Comparison of ENCODE assay signal across 29 cellular contexts in the genomic region with DNA sequence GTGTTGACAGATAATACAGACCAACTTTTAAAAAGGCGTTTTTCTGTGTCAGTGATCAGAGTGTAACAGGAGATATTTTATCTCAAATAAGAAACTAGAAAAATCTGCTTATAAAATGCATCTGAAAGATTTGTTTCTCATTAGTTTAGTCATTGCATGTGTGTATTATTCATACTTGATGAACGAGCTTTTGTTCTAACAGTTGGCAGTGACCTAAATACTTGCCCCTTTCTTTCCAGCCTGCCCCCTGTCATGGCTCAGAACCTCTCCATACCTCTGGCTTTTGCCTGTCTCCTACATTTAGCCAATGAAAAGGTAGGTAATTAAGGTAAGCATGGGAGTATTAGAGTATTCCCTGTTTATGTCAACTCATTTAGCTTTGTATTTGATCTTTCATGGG. TPM values are rescaled to one million over a fixed set of nuclear protein-coding genes. Genes with fewer than 3 reads are reported as not detected.
"Had no signal": no experiment of that assay in that cellular context is flagged by ENCODE, and none has a peak within 500 bp of the region (broad histone marks: within the 10 kb centered on the region; RNA-seq: fewer than 3 reads in every experiment).

No MANE protein-coding gene starts in this region.

- ATAC-seq: Panc1, SK-N-SH treated with all-trans-retinoic acid at 6 μM for 48 hours, T-cell, T-helper 17 cell had no signal

- H3K27ac ChIP-seq: VCaP had no signal

- DNase-seq: activated B cell treated with CpG ODN at 0.5 μM for 24 hours; activated CD4-positive, alpha-beta memory T cell treated with anti-CD3 and anti-CD28 coated beads, Interleukin-2, amount 10 ng/mL, durations not matched to agents 7 days and 5 days; activated CD4-positive, alpha-beta T cell treated with anti-CD3 and anti-CD28 coated beads for 4 hours; activated CD4-positive, alpha-beta T cell treated with anti-CD3 and anti-CD28 coated beads, Interleukin-2, amount 50 U/mL, for 1 hour; activated CD4-positive, CD25-positive, alpha-beta regulatory T cell treated with anti-CD3 and anti-CD28 coated beads, Interleukin-2, amount 50 U/mL, for 72 hours; activated CD8-positive, alpha-beta memory T cell treated with anti-CD3 and anti-CD28 coated beads for 24 hours; activated gamma-delta T cell; activated naive CD4-positive, alpha-beta T cell treated with Interleukin-2 at 50 U/mL for 16 hours; activated naive CD8-positive, alpha-beta T cell treated with anti-CD3 and anti-CD28 coated beads, Interleukin-2, amount 10 ng/mL, durations not matched to agents 7 days and 5 days; activated T-cell treated with anti-CD3 and anti-CD28 coated beads, Interleukin-2, amount 50 U/mL, for 24 hours; Kasumi-1; KG1; MM.1S; MV-4-11; NCI-H1092; NCI-H1436 treated with DMSO at 0.1 percent for 48 hours; NCI-H1694 treated with DMSO at 0.1 percent for 48 hours; NCI-H2029; NCI-H345; NCI-H524 treated with DMSO at 0.1 percent for 48 hours; RPMI8226; SHP77 treated with DMSO at 0.1 percent for 48 hours; T-cell; T-helper 17 cell; T-helper 9 cell had no signal

RNA-seq across cellular contexts. Expression of a gene that starts 44.1 kb away (rescaled TPM):
- total RNA-seq: NCI-H460 had no signal
